24 cellular contexts compared by ENCODE assay signal in genomic region chr9:115360122-115360521, GRCh38.
DNase-seq lines count a peak whose midpoint lies in the region; FAIRE-seq and TF ChIP-seq lines count a peak whose summit lies in the region.
"Had no signal": no experiment of that assay in that cellular context is flagged by ENCODE, and none has a peak within 500 bp of the region (broad histone marks: within the 10 kb centered on the region; RNA-seq: fewer than 3 reads in every experiment).

No MANE protein-coding gene starts in this region.

- no peak overlapping the region for H3K4me3 ChIP-seq in HUES6 (ENCODE audit: low read depth, low read length)
- H3K4me3 ChIP-seq in bronchial epithelial cell (ENCODE audit: low read depth, low read length), result no peak overlapping the region
- no peak overlapping the region for H3K4me3 ChIP-seq in mesendoderm (ENCODE audit: low read length)
- H3K4me3 ChIP-seq in transverse colon, result no peak overlapping the region
- H3K4me3 ChIP-seq in H7 (ENCODE audit: insufficient read depth, low read depth, low read length), result no peak overlapping the region
- H3K4me3 ChIP-seq: A549; BLaER1 treated with 17β-estradiol and CSF1 and Interleukin-3, amounts not matched to agents 10 nM and 100 nM; GM12878; GM23248 had no signal

- no peak for DNase-seq in bronchial epithelial cell (ENCODE audit: low read depth)
- DNase-seq in mesendoderm, result no peak
- DNase-seq in transverse colon, result no peak
- DNase-seq in activated gamma-delta T cell (lab: John Stamatoyannopoulos, UW), result no peak
- no peak for DNase-seq in H7
- DNase-seq: ACHN; AML-193; BE2C; CD4-positive, alpha-beta T cell; CD8-positive, alpha-beta memory T cell; DMS 273 treated with DMSO at 0.1 percent for 48 hours; DMS79; EL; GDM1; GM23248; H9 had no signal

- H4K5ac ChIP-seq in mesendoderm (ENCODE audit: low read length), result no peak overlapping the region

- H3K79me2 ChIP-seq in mesendoderm (ENCODE audit: control insufficient read depth, insufficient read depth, low read length), result no peaks in the 10 kb centered on the region

- H3K4ac ChIP-seq in mesendoderm (ENCODE audit: low read depth, low read length), result no peak overlapping the region

- intact Hi-C loops in transverse colon (cut with DNase I; ENCODE audit: low total_unique reads), result no loop called here

- no peak overlapping the region for H3K18ac ChIP-seq in mesendoderm (ENCODE audit: low read length)

- no peak overlapping the region for H3K56ac ChIP-seq in mesendoderm (ENCODE audit: low read length)

- TF ChIP-seq CTCF in bronchial epithelial cell (IDR thresholded peaks at IDR 0.05; ENCODE audit: insufficient read depth, low read length, severe bottlenecking) (no peak), transverse colon (IDR thresholded peaks at IDR 0.05) (no peak)

- no peak overlapping the region for H3K4me2 ChIP-seq in mesendoderm (ENCODE audit: low read length)
- H3K4me2 ChIP-seq: A549; BLaER1 treated with 17β-estradiol and CSF1 and Interleukin-3, amounts not matched to agents 10 nM and 100 nM had no signal

- H3K36me3 ChIP-seq in HUES6 (ENCODE audit: control insufficient read depth, insufficient read depth, low read length) (no peaks in the 10 kb centered on the region), bronchial epithelial cell (ENCODE audit: control insufficient read depth, insufficient read depth, low read length) (no peaks in the 10 kb centered on the region), mesendoderm (ENCODE audit: control insufficient read depth, insufficient read depth, low read length) (no peaks in the 10 kb centered on the region), transverse colon (no peaks in the 10 kb centered on the region), H7 (replicated peaks; ENCODE audit: control insufficient read depth, insufficient read depth, low read length) (no peaks in the 10 kb centered on the region)
- H3K36me3 ChIP-seq: BE2C; BLaER1 treated with 17β-estradiol and CSF1 and Interleukin-3, amounts not matched to agents 10 nM and 100 nM had no signal

- no peaks in the 10 kb centered on the region for H3K9me3 ChIP-seq in HUES6 (ENCODE audit: control insufficient read depth, insufficient read depth, low read depth, low read length)
- no peaks in the 10 kb centered on the region for H3K9me3 ChIP-seq in transverse colon
- H3K9me3 ChIP-seq: A549; BE2C; BLaER1 treated with 17β-estradiol and CSF1 and Interleukin-3, amounts not matched to agents 10 nM and 100 nM had no signal

- H2AK5ac ChIP-seq in mesendoderm (ENCODE audit: low read length), result peak overlapping the region; percentile 27

- H4K8ac ChIP-seq in mesendoderm (ENCODE audit: low read depth, low read length), result no peak overlapping the region

- no peak overlapping the region for H2BK15ac ChIP-seq in mesendoderm (replicated peaks; ENCODE audit: low read depth)

- H3K23ac ChIP-seq in mesendoderm (ENCODE audit: low read length), result no peak overlapping the region

- H2BK120ac ChIP-seq in mesendoderm (ENCODE audit: low read depth, low read length), result no peak overlapping the region

- H3K9ac ChIP-seq in HUES6 (ENCODE audit: low read length), result no peak overlapping the region
- H3K9ac ChIP-seq in mesendoderm (ENCODE audit: low read length), result no peak overlapping the region
- H3K9ac ChIP-seq: BLaER1 treated with 17β-estradiol and CSF1 and Interleukin-3, amounts not matched to agents 10 nM and 100 nM; GM23248 had no signal

- H3K27me3 ChIP-seq in HUES6 (ENCODE audit: control insufficient read depth, insufficient read depth, low read length) (no peaks in the 10 kb centered on the region), bronchial epithelial cell (ENCODE audit: control insufficient read depth, insufficient read depth, low read length) (no peaks in the 10 kb centered on the region), mesendoderm (ENCODE audit: insufficient read depth, low read length, poor library complexity) (no peaks in the 10 kb centered on the region), transverse colon (no peaks in the 10 kb centered on the region), H7 (ENCODE audit: control insufficient read depth, insufficient read depth, low read length) (no peaks in the 10 kb centered on the region)
- H3K27me3 ChIP-seq: BE2C; BLaER1 treated with 17β-estradiol and CSF1 and Interleukin-3, amounts not matched to agents 10 nM and 100 nM had no signal

- no CpG with 5 or more reads among the region's 5 CpGs for WGBS in mesendoderm (ENCODE audit: extremely low coverage, insufficient coverage, low lambda C conversion rate)
- 91 to 92% methylated on average over 5 of the region's 5 CpGs for WGBS in transverse colon (ENCODE audit: low coverage in 1 of 2), 2 donors

- peak overlapping the region; percentile 32; the same call in 1 of the 2 replicates for H3K27ac ChIP-seq in HUES6 (ENCODE audit: low read depth, low read length)
- H3K27ac ChIP-seq in mesendoderm (ENCODE audit: low read depth, low read length), result no peak overlapping the region
- H3K27ac ChIP-seq in transverse colon, result no peak overlapping the region
- H3K27ac ChIP-seq: 22Rv1; A549; BLaER1 treated with 17β-estradiol and CSF1 and Interleukin-3, amounts not matched to agents 10 nM and 100 nM; GM23248 had no signal

- H3K4me1 ChIP-seq in HUES6 (ENCODE audit: control insufficient read depth, insufficient read depth, low read length), result peaks cover 16% of the 10 kb centered on the region
- H3K4me1 ChIP-seq in mesendoderm (ENCODE audit: control insufficient read depth, low read depth, low read length), result peaks cover 15% of the 10 kb centered on the region
- H3K4me1 ChIP-seq in transverse colon, result no peaks in the 10 kb centered on the region
- H3K4me1 ChIP-seq: A549; BE2C; BLaER1 treated with 17β-estradiol and CSF1 and Interleukin-3, amounts not matched to agents 10 nM and 100 nM had no signal

- TF ChIP-seq POLR2A in transverse colon (IDR thresholded peaks at IDR 0.05), result no peak

- TF ChIP-seq EP300 in transverse colon (IDR thresholded peaks at IDR 0.05; ENCODE audit: low read depth), result no peak

- in situ Hi-C loops in transverse colon (cut with MboI; ENCODE audit: low pct_ligation_motif_present in 1 of 4, low pct_unique_long_range_greater_than_20kb in 1 of 4, low sequenced_read_pairs in 3 of 4), result no loop called here

- FAIRE-seq in bronchial epithelial cell (lab: Jason Lieb, UNC), result peak; percentile 7
- FAIRE-seq: A549, D721Med, GM12878, GM19239, H1 had no signal

- H3K79me1 ChIP-seq in mesendoderm (ENCODE audit: low read length), result no peaks in the 10 kb centered on the region

- H2BK5ac ChIP-seq in mesendoderm (ENCODE audit: low read length), result peak overlapping the region; percentile 36
